ENCODE assay signal across 8 cellular contexts in genomic region chr3:72997421-72997961, GRCh38. TPM values are rescaled to one million over a fixed set of nuclear protein-coding genes. Genes with fewer than 3 reads are reported as not detected.
DNase-seq lines count a peak whose midpoint lies in the region; ATAC-seq, FAIRE-seq and TF ChIP-seq lines count a peak whose summit lies in the region.

No MANE protein-coding gene starts in this region.

- dilution Hi-C loops in mammary epithelial cell (cut with HindIII; ENCODE audit: low sequenced_read_pairs): no loop called here

- peak; percentile 58 for DNase-seq in Ammon's horn (ENCODE audit: low spot score)
- DNase-seq in GM18507 (ENCODE audit: extremely low spot score, insufficient read length, low read depth): no peak
- DNase-seq in SKM-1 treated with dmso at 0.1 percent for 144 hours (lab: John Stamatoyannopoulos, UW; ENCODE audit: unreplicated experiment): peak; percentile 48
- DNase-seq in mammary epithelial cell: peak; percentile 58
- peak; percentile 63 for DNase-seq in islet precursor cell
- DNase-seq in stimulated activated CD4-positive, alpha-beta T cell treated with anti-CD3 and anti-CD28 coated beads, Interleukin-1b, Interleukin-23, amount 100 ng/mL, for 24 hours (ENCODE audit: low read depth in 4 of 4, low spot score in 1 of 4): peak; percentile 2 to 23 (median 7)

- FAIRE-seq in GM18507 (lab: Jason Lieb, UNC): peak; percentile 9

- ATAC-seq in GM21717 (IDR thresholded peaks at IDR 0.05; ENCODE audit: unreplicated experiment): no peak

- H3K9me3 ChIP-seq in HUES6 (ENCODE audit: control insufficient read depth, insufficient read depth, low read depth, low read length) (no peaks in the 10 kb centered on the region), mammary epithelial cell (replicated peaks; ENCODE audit: insufficient read depth, low read length) (no peaks in the 10 kb centered on the region)

- H3K9ac ChIP-seq in HUES6 (ENCODE audit: low read length) (peak overlapping the region; percentile 98), mammary epithelial cell (ENCODE audit: insufficient read depth, low read length) (peak overlapping the region; percentile 81)

- no peaks in the 10 kb centered on the region for H3K27me3 ChIP-seq in HUES6 (ENCODE audit: control insufficient read depth, insufficient read depth, low read length)
- no peaks in the 10 kb centered on the region for H3K27me3 ChIP-seq in mammary epithelial cell (ENCODE audit: insufficient read depth, low read length)

- H3K36me3 ChIP-seq in HUES6 (ENCODE audit: control insufficient read depth, insufficient read depth, low read length) (peaks cover 42% of the 10 kb centered on the region), mammary epithelial cell (ENCODE audit: insufficient read depth, low read length) (peaks cover 13% of the 10 kb centered on the region)

- in situ Hi-C loops in mammary epithelial cell (cut with MboI; ENCODE audit: low sequenced_read_pairs in 2 of 2): no loop called here

- H3K4me1 ChIP-seq in HUES6 (ENCODE audit: control insufficient read depth, insufficient read depth, low read length): peaks cover 23% of the 10 kb centered on the region
- H3K4me1 ChIP-seq in mammary epithelial cell (ENCODE audit: insufficient read depth, low read length): peaks cover 29% of the 10 kb centered on the region

- peaks cover 21% of the 10 kb centered on the region for H4K20me1 ChIP-seq in mammary epithelial cell (ENCODE audit: insufficient read depth, low read length)

- TF ChIP-seq CTCF in mammary epithelial cell (conservative IDR thresholded peaks at IDR 0.05 in 1 of 2, IDR thresholded peaks at IDR 0.05 in 1 of 2; ENCODE audit: extremely low read depth in 1 of 2, insufficient read depth in 1 of 2, low read depth in 1 of 2, low read length in 2 of 2): peak; percentile 24 to 55

- H3K4me3 ChIP-seq in HUES6 (ENCODE audit: low read depth, low read length) (peak overlapping the region; percentile 99), mammary epithelial cell (replicated peaks in 1 of 3; ENCODE audit: insufficient read depth in 1 of 3, low read depth in 2 of 3, low read length in 3 of 3) (peak overlapping the region; percentile 71 to 84 (median 82))

- peaks cover 56% of the 10 kb centered on the region for H3K79me2 ChIP-seq in mammary epithelial cell (ENCODE audit: insufficient read depth, low read length)

- intact Hi-C loops in mammary epithelial cell (cut with micrococcal nuclease): loop anchor here (1.0 to 5.0 kb wide), 5 partner anchors 12 to 148 kb away; no protein-coding TSS in a partner anchor

- H3K4me2 ChIP-seq in mammary epithelial cell (ENCODE audit: insufficient read depth, low read depth, low read length): peak overlapping the region; percentile 95

- WGBS in mammary epithelial cell (ENCODE audit: low coverage, missing lambda C conversion rate): 3% methylated on average over 9 of the region's 16 CpGs

- BruUV-seq in mammary epithelial cell (replicated peaks; lab: Mats Ljungman, UMichigan): TSS peak; percentile 30

- CTCF ChIA-PET in mammary epithelial cell (lab: Charles Lee; ENCODE audit: low non-redundant PET): interaction anchor here (0.6 to 0.9 kb wide), 2 partner anchors 24 to 59 kb away, joined by 4 to 12 read pairs; no protein-coding TSS in a partner anchor

- H2AFZ ChIP-seq in mammary epithelial cell (ENCODE audit: low read depth, low read length): peak overlapping the region; percentile 95

- H3K27ac ChIP-seq in HUES6 (ENCODE audit: low read depth, low read length): peak overlapping the region; percentile 97
- peak overlapping the region; percentile 69 for H3K27ac ChIP-seq in mammary epithelial cell (ENCODE audit: insufficient read depth, low read depth, low read length)

RNA-seq across cellular contexts. Expression of gene PPP4R2, which starts 0.9 kb away (rescaled TPM):
- 10 to 100 TPM; 57.0 to 74.4 TPM for total RNA-seq in mammary epithelial cell
- polyA plus RNA-seq in mammary epithelial cell: 13.5 TPM
- 14.8 TPM for polyA minus RNA-seq in mammary epithelial cell
